ENCODE assay signal across 8 cellular contexts in the genomic region with DNA sequence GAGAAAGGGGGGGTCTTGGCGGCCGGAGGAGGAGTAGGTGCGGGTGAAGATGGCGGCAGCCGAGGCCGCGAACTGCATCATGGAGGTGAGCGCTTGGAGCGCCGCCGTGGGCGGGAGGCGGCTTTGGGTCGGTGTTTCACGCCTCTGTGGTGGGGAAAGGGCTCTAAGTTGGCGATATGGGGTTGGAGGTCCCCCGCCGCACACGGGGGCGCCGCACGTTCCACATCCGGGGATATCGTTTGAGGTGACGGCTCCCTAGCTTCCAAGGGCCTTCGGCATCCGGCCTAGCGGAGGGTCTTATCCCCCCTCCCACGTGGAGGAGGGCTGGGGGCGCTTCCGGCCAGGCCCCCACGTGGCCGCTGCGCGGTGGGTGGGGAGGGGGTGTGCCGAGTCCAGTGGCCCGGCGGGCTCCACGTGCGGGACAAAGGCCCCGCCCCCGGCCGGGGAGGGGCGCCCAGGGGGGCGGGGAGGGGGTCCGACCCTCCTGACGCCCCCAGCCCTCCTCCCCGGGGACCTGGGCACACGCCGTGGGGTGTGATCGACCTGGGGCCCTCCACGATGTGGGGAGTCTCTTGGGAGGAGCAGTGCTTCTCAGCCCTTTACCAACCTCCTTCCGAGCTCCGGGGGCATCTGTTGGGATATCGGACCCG. TPM values are rescaled to one million over a fixed set of nuclear protein-coding genes. Genes with fewer than 3 reads are reported as not detected.
DNase-seq lines count a peak whose midpoint lies in the region; ATAC-seq and TF ChIP-seq lines count a peak whose summit lies in the region.

A gene (plus strand): TSS at position 40 of the 650 bp plus-strand sequence. CDS start 10 bp downstream, at position 50.

- H3K9me3 ChIP-seq in breast epithelium: no peaks in the 10 kb centered on the region

- peak within 1 kb of the TSS; percentile 95 to 96 for H3K27ac ChIP-seq in breast epithelium

- ATAC-seq in GM19324 (IDR thresholded peaks at IDR 0.05; ENCODE audit: low FRiP score, unreplicated experiment): peak; percentile 5

- intact Hi-C loops in breast epithelium (cut with DNase I; ENCODE audit: low total_unique reads): no loop called here

- H3K4me1 ChIP-seq in breast epithelium: peaks cover 11 to 12% of the 10 kb centered on the region in 2 donors

- peak within 1 kb of the TSS; percentile 64 to 98 (median 84) for H3K4me3 ChIP-seq in breast epithelium

- no peaks in the 10 kb centered on the region for H3K36me3 ChIP-seq in breast epithelium

- peak; percentile 94 for TF ChIP-seq POLR2A in breast epithelium (IDR thresholded peaks at IDR 0.05)

- in situ Hi-C loops in GM13976 (cut with MboI; ENCODE audit: low sequenced_read_pairs, unreplicated experiment): no loop called here

- DNase-seq in AG08396 (ENCODE audit: low spot score): peak; percentile 59
- DNase-seq in SK-N-DZ (ENCODE audit: low spot score): peak; percentile 68
- DNase-seq in breast epithelium (ENCODE audit: low spot score in 2 of 2): no peak
- peak; percentile 73 for DNase-seq in islet precursor cell
- peak; percentile 54 for DNase-seq in stimulated activated CD4-positive, alpha-beta T cell treated with anti-CD3 and anti-CD28 coated beads, Interleukin-12 subunit alpha, Interleukin-12 subunit beta, amount 100 ng/mL, for 4 hours
- DNase-seq in GM13976 (ENCODE audit: low spot score): no peak
- DNase-seq in SIG-M5 treated with dmso at 0.1 percent for 504 hours (lab: John Stamatoyannopoulos, UW; ENCODE audit: unreplicated experiment): no peak

- no peaks in the 10 kb centered on the region for H3K27me3 ChIP-seq in breast epithelium

- TF ChIP-seq CTCF in breast epithelium (IDR thresholded peaks at IDR 0.05) (peak in 1 of 3 donors; percentile 14), GM13976 (IDR thresholded peaks at IDR 0.05; ENCODE audit: borderline replicate concordance, control extremely low read depth, extremely low read depth, insufficient read depth, missing control alignments) (no peak)

RNA-seq across cellular contexts. Expression of the gene that starts here (rescaled TPM):
- polyA plus RNA-seq in SK-N-DZ (2014; cell fraction: cytosol; rRNA removed): 454 and 480 TPM in 2 replicates
- 349 and 359 TPM in 2 replicates for polyA plus RNA-seq in SK-N-DZ (2014; cell fraction: nucleus; rRNA removed)
- total RNA-seq in breast epithelium: 100 to 1,000 TPM; 137 to 227 (median 154) TPM

Comparison
In these comparisons a context has a peak if more than half of its experiments do, and no peak if none do; other contexts are left out.
1. DNase-seq: peak in AG08396 (single experiment), SK-N-DZ (single experiment), islet precursor cell (single experiment) and stimulated activated CD4-positive, alpha-beta T cell treated with anti-CD3 and anti-CD28 coated beads, Interleukin-12 subunit alpha, Interleukin-12 subunit beta, amount 100 ng/mL, for 4 hours (single experiment); none in breast epithelium (0 of 2), GM13976 (single experiment) and SIG-M5 treated with dmso at 0.1 percent for 504 hours (single experiment).